In genomic region chr1:205382561-205382960, GRCh38 we compare ENCODE assay signal across 1 cellular context.
TF ChIP-seq lines count a peak whose summit lies in the region.

No MANE protein-coding gene starts in this region.

TF ChIP-seq in GM23338, 12 proteins besides CTCF, POLR2A, EP300 and RAD21 (continued from another document):
- no peak for TF ChIP-seq ZNF462 (CRISPR knock-in tag; IDR thresholded peaks at IDR 0.05)
TF ChIP-seq in GM23338: peak in this region for 0.
